8 cellular contexts compared by ENCODE assay signal in genomic region chr1:161486806-161487482, GRCh38. TPM values are rescaled to one million over a fixed set of nuclear protein-coding genes. Genes with fewer than 3 reads are reported as not detected.
DNase-seq lines count a peak whose midpoint lies in the region; ATAC-seq, FAIRE-seq and TF ChIP-seq lines count a peak whose summit lies in the region.

No MANE protein-coding gene starts in this region.

- H3K27ac Mint-ChIP-seq in endodermal cell: no peak overlapping the region

- TF ChIP-seq CTCF in GM12865 (IDR thresholded peaks at IDR 0.05; ENCODE audit: insufficient read depth, low read depth, low read length, missing control alignments): peak; percentile 62
- peak; percentile 90 for TF ChIP-seq CTCF in endodermal cell (conservative IDR thresholded peaks at IDR 0.05)
- TF ChIP-seq CTCF in thoracic aorta (IDR thresholded peaks at IDR 0.05): peak; percentile 81

- H3K9me3 Mint-ChIP-seq in endodermal cell: no peaks in the 10 kb centered on the region

- H3K4me1 Mint-ChIP-seq in endodermal cell: peaks cover 6% of the 10 kb centered on the region

- H3K4me3 Mint-ChIP-seq in endodermal cell: no peak overlapping the region

- H3K27ac ChIP-seq in endodermal cell (ENCODE audit: low read depth, low read length): no peak overlapping the region
- H3K27ac ChIP-seq in thoracic aorta: no peak overlapping the region

- 52 to 61% methylated on average over 5 to 6 of the region's 6 CpGs for WGBS in endodermal cell (ENCODE audit: insufficient coverage in 1 of 2, insufficient read length in 1 of 2), 2 experiments

- H3K4me3 ChIP-seq in GM12865 (ENCODE audit: low read depth, low read length) (no peak overlapping the region), endodermal cell (ENCODE audit: low read length) (no peak overlapping the region), thoracic aorta (peak overlapping the region; percentile 61)

- DNase-seq in AG08396 (ENCODE audit: low spot score) (peak; percentile 70), GM12865 (ENCODE audit: low read depth) (peak; percentile 81), NCI-H1417 (lab: John Stamatoyannopoulos, UW) (peak; percentile 27 to 75 (median 66)), endodermal cell (peak; percentile 68), midbrain (lab: John Stamatoyannopoulos, UW) (peak; percentile 56), thoracic aorta (ENCODE audit: low spot score) (no peak)

- H3K36me3 ChIP-seq in endodermal cell (ENCODE audit: control insufficient read depth, insufficient read depth, low read length): no peaks in the 10 kb centered on the region
- H3K36me3 ChIP-seq in thoracic aorta: no peaks in the 10 kb centered on the region

- H3K27me3 ChIP-seq in endodermal cell (ENCODE audit: control insufficient read depth, insufficient read depth, low read length, poor library complexity, severe bottlenecking) (peaks cover 49% of the 10 kb centered on the region), thoracic aorta (replicated peaks; ENCODE audit: insufficient read depth) (peaks cover 6% of the 10 kb centered on the region)

- H3K4me1 ChIP-seq in endodermal cell (ENCODE audit: control insufficient read depth, insufficient read depth, low read length) (no peaks in the 10 kb centered on the region), thoracic aorta (ENCODE audit: control insufficient read depth in 1 of 2, low read depth in 2 of 2) (peaks cover 4 to 6% of the 10 kb centered on the region in 2 donors)

- no peaks in the 10 kb centered on the region for H3K36me3 Mint-ChIP-seq in endodermal cell (ENCODE audit: low read depth)

- H3K9me3 ChIP-seq in endodermal cell (ENCODE audit: control insufficient read depth, low read length) (no peaks in the 10 kb centered on the region), thoracic aorta (no peaks in the 10 kb centered on the region)

- peaks cover 45% of the 10 kb centered on the region for H3K27me3 Mint-ChIP-seq in endodermal cell (ENCODE audit: insufficient read depth)

- ATAC-seq in thoracic aorta (ENCODE audit: insufficient number of reproducible peaks, low FRiP score, low read depth) (no peak), HG02840 (IDR thresholded peaks at IDR 0.05; ENCODE audit: low FRiP score, unreplicated experiment) (no peak)

- no peak overlapping the region for H3K9ac ChIP-seq in endodermal cell (ENCODE audit: extremely low read depth, low read length, poor library complexity, severe bottlenecking)

- peak; percentile 89 for FAIRE-seq in TTC549 (lab: Jason Lieb, UNC)

RNA-seq across cellular contexts. Expression of gene FCGR2A, which starts 18.3 kb away (rescaled TPM):
- not detected for total RNA-seq in endodermal cell
- polyA plus RNA-seq in endodermal cell (2013, experiment 1 of 2): 0.32 TPM
- 0.66 TPM for polyA plus RNA-seq in endodermal cell (2013, experiment 2 of 2)
- 100 to 1,000 TPM; 113 to 169 TPM for total RNA-seq in thoracic aorta

RNA-seq across cellular contexts. Expression of gene HSPA6, which starts 37.4 kb away (rescaled TPM):
- total RNA-seq in endodermal cell (not detected), thoracic aorta (10 to 100 TPM in 1 of 2 donors, 1 to 10 TPM in 1; 7.7 to 11.9 TPM)
- polyA plus RNA-seq in endodermal cell (2013, experiment 1 of 2): 0.68 TPM
- polyA plus RNA-seq in endodermal cell (2013, experiment 2 of 2): 0.83 TPM

Comparison
In these comparisons a context has a peak if more than half of its experiments do, and no peak if none do; other contexts are left out.
1. RNA of gene FCGR2A, which starts 18.3 kb away (total RNA-seq): 113 to 169 TPM in thoracic aorta; not detected in endodermal cell; every median in the first group is over 10 times any median in the second.
2. RNA of gene HSPA6, which starts 37.4 kb away (total RNA-seq): 7.7 to 11.9 TPM in thoracic aorta; not detected in endodermal cell; every median in the first group is over 4 times any median in the second.
3. Peak in every context shown above with its lines, with median percentiles within 50 percentile points of each other: CTCF ChIP-seq.